Comparison of ENCODE assay signal across 33 cellular contexts in the genomic region with DNA sequence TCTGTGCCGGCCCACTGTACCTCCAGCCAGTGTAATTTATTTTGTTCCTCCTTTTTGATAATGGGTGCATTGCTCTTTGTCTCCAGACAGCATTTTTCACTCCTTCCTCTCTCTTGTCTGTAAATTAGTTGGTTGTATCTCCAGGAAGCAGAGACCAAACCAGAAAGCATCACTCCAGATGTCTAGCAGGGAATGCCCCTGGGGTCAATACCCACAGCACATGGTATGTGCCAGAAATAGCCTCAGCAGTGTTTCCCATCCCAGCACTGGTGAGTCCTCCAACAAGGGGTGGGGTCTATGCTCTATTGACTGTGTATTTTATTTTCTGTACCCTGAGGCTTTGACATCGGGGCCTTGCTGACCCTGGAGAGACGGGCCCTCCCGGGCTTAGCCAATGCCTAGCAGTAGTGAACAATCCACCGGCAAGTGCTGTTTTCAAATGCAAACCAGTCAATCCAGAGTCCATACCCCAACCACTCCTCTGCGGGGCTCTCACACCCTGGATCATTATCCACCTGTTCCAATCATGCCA. TPM values are rescaled to one million over a fixed set of nuclear protein-coding genes. Genes with fewer than 3 reads are reported as not detected.
"Had no signal": no experiment of that assay in that cellular context is flagged by ENCODE, and none has a peak within 500 bp of the region (broad histone marks: within the 10 kb centered on the region; RNA-seq: fewer than 3 reads in every experiment).

No MANE protein-coding gene starts in this region.

- H3K4me3 Mint-ChIP-seq: activated B cell treated with CpG ODN at 0.5 μM for 24 hours; activated CD8-positive, alpha-beta T cell treated with anti-CD3 and anti-CD28 coated beads for 36 hours; activated naive CD8-positive, alpha-beta T cell; activated T-cell treated with anti-CD3 and anti-CD28 coated beads, Interleukin-2, amount 50 U/mL, for 4 hours; activated T-helper 17 cell treated with anti-CD3 and anti-CD28 coated beads, Interleukin-2, amount 50 U/mL, for 72 hours; central memory CD8-positive, alpha-beta T cell; effector memory CD8-positive, alpha-beta T cell; T-helper 17 cell; T-helper 2 cell treated with Interferon-gamma antibody and Interleukin-4, amounts not matched to agents 5 μg/mL and 100 μg/mL, for 36 hours had no signal

- H3K36me3 ChIP-seq: brain microvascular endothelial cell, esophagus squamous epithelium, WERI-Rb-1 had no signal

- H3K27me3 ChIP-seq: brain microvascular endothelial cell had no signal

- H3K27ac Mint-ChIP-seq: activated B cell treated with CpG ODN at 0.5 μM for 24 hours; activated CD8-positive, alpha-beta T cell treated with anti-CD3 and anti-CD28 coated beads for 36 hours; activated naive CD8-positive, alpha-beta T cell; activated T-helper 17 cell treated with anti-CD3 and anti-CD28 coated beads, Interleukin-2, amount 50 U/mL, for 72 hours; effector memory CD8-positive, alpha-beta T cell; T-helper 17 cell; T-helper 2 cell treated with Interferon-gamma antibody and Interleukin-4, amounts not matched to agents 5 μg/mL and 100 μg/mL, for 36 hours had no signal

- ATAC-seq: activated CD4-positive, CD25-positive, alpha-beta regulatory T cell treated with anti-CD3 and anti-CD28 coated beads, Interleukin-2, amount 50 U/mL, for 24 hours; activated CD8-positive, alpha-beta T cell treated with anti-CD3 and anti-CD28 coated beads for 36 hours; activated T-cell treated with anti-CD3 and anti-CD28 coated beads, Interleukin-2, amount 50 U/mL, for 4 hours; activated T-helper 17 cell treated with anti-CD3 and anti-CD28 coated beads, Interleukin-2, amount 50 U/mL, for 72 hours; effector memory CD8-positive, alpha-beta T cell; T-helper 17 cell had no signal

- H3K27ac ChIP-seq: brain microvascular endothelial cell, epithelial cell of prostate, esophagus squamous epithelium, WERI-Rb-1 had no signal

- H3K4me1 Mint-ChIP-seq: activated B cell treated with CpG ODN at 0.5 μM for 24 hours; activated T-helper 17 cell treated with anti-CD3 and anti-CD28 coated beads, Interleukin-2, amount 50 U/mL, for 72 hours; central memory CD8-positive, alpha-beta T cell; T-helper 17 cell had no signal

- H3K9me3 Mint-ChIP-seq: activated CD8-positive, alpha-beta T cell treated with anti-CD3 and anti-CD28 coated beads for 36 hours; T-helper 2 cell treated with Interferon-gamma antibody and Interleukin-4, amounts not matched to agents 5 μg/mL and 100 μg/mL, for 36 hours had no signal

- H3K9me3 ChIP-seq: esophagus squamous epithelium had no signal

- H3K27me3 Mint-ChIP-seq: activated B cell treated with CpG ODN at 0.5 μM for 24 hours had no signal

- H3K4me3 ChIP-seq: esophagus squamous epithelium had no signal

- DNase-seq: activated B cell treated with CpG ODN at 0.5 μM for 24 hours; activated CD4-positive, alpha-beta T cell treated with anti-CD3 and anti-CD28 coated beads for 48 hours; activated CD4-positive, alpha-beta T cell treated with anti-CD3 and anti-CD28 coated beads, Interleukin-2, amount 50 U/mL, for 1 hour; activated CD4-positive, alpha-beta T cell treated with anti-CD3 and anti-CD28 coated beads, Interleukin-2, amount 50 U/mL, for 48 hours; activated CD8-positive, alpha-beta memory T cell treated with anti-CD3 and anti-CD28 coated beads for 24 hours; activated CD8-positive, alpha-beta T cell treated with anti-CD3 and anti-CD28 coated beads for 36 hours; activated effector memory CD4-positive, alpha-beta T cell treated with Interleukin-2 at 50 U/mL for 16 hours; activated gamma-delta T cell treated with Interleukin-2 at 50 U/mL for 16 hours; activated naive CD4-positive, alpha-beta T cell treated with anti-CD3 and anti-CD28 coated beads, Interleukin-2, amount 50 U/mL, for 16 hours; activated naive CD4-positive, alpha-beta T cell treated with Interleukin-2 at 50 U/mL for 16 hours; activated T-cell treated with anti-CD3 and anti-CD28 coated beads, Interleukin-2, amount 50 U/mL, for 4 hours; amniotic stem cell; anterior cingulate cortex; brain microvascular endothelial cell; cortex of kidney; dermis blood vessel endothelial cell; effector CD4-positive, alpha-beta T cell; effector memory CD8-positive, alpha-beta T cell; esophagus squamous epithelium; head of caudate nucleus; T-helper 1 cell; T-helper 17 cell; T1000; WERI-Rb-1 had no signal

RNA-seq across cellular contexts. Expression of a gene that starts 50.2 kb away (rescaled TPM):
- total RNA-seq: activated B cell treated with CpG ODN at 0.5 μM for 24 hours; activated CD8-positive, alpha-beta T cell treated with anti-CD3 and anti-CD28 coated beads for 36 hours; activated T-cell treated with anti-CD3 and anti-CD28 coated beads, Interleukin-2, amount 50 U/mL, for 4 hours; activated T-helper 17 cell treated with anti-CD3 and anti-CD28 coated beads, Interleukin-2, amount 50 U/mL, for 72 hours; astrocyte; cardiac septum; fibroblast of villous mesenchyme; T-helper 17 cell had no signal
